23 cellular contexts compared by ENCODE assay signal in genomic region chr2:241652142-241652541, GRCh38.
"Had no signal": no experiment of that assay in that cellular context is flagged by ENCODE, and none has a peak within 500 bp of the region (broad histone marks: within the 10 kb centered on the region; RNA-seq: fewer than 3 reads in every experiment).

No MANE protein-coding gene starts in this region.

- H3K4me1 ChIP-seq: colonic mucosa, foreskin keratinocyte, lower lobe of right lung had no signal

- H3K27me3 ChIP-seq: colonic mucosa, esophagus muscularis mucosa, foreskin keratinocyte, gastroesophageal sphincter, heart left ventricle, hepatocyte, left lung had no signal

- ATAC-seq: effector memory CD8-positive, alpha-beta T cell; foreskin keratinocyte; gastroesophageal sphincter; heart left ventricle; left cardiac atrium; left lung; left ventricle myocardium superior; lower lobe of right lung had no signal

- H3K4me2 ChIP-seq: hepatocyte had no signal

- DNase-seq: colonic mucosa; cortex of kidney; effector CD8-positive, alpha-beta T cell; effector memory CD8-positive, alpha-beta T cell; endodermal cell; foreskin keratinocyte; heart left ventricle; hypothalamus; immature natural killer cell; islet precursor cell; left cardiac atrium; left ventricle myocardium superior; lower lobe of right lung; mesendoderm; midbrain had no signal

- H3K27ac Mint-ChIP-seq: dendritic cell treated with granulocyte-macrophage colony-stimulating factor and Interleukin-4, amounts not matched to agents 40 ng/mL and 50 ng/mL, for 4 days; endodermal cell; immature natural killer cell had no signal

- H3K9me3 ChIP-seq: colonic mucosa, esophagus muscularis mucosa, gastroesophageal sphincter, heart left ventricle, left lung, lower lobe of right lung had no signal

- H3K4me3 Mint-ChIP-seq: dendritic cell treated with granulocyte-macrophage colony-stimulating factor and Interleukin-4, amounts not matched to agents 40 ng/mL and 50 ng/mL, for 4 days; effector memory CD8-positive, alpha-beta T cell; endodermal cell; immature natural killer cell had no signal

- H3K4me3 ChIP-seq: colonic mucosa, esophagus muscularis mucosa, gastroesophageal sphincter, heart left ventricle, hepatocyte, left lung, lower lobe of right lung had no signal

- H3K27ac ChIP-seq: colonic mucosa, esophagus muscularis mucosa, foreskin keratinocyte, gastroesophageal sphincter, heart left ventricle, hepatocyte, left lung, lower lobe of right lung had no signal

- H2AFZ ChIP-seq: hepatocyte had no signal

- FAIRE-seq: endometrium, endothelial cell of umbilical vein, frontal cortex had no signal

- H3K9me3 Mint-ChIP-seq: dendritic cell treated with granulocyte-macrophage colony-stimulating factor and Interleukin-4, amounts not matched to agents 40 ng/mL and 50 ng/mL, for 4 days; effector memory CD8-positive, alpha-beta T cell; endodermal cell; immature natural killer cell had no signal

- H3K27me3 Mint-ChIP-seq: dendritic cell treated with granulocyte-macrophage colony-stimulating factor and Interleukin-4, amounts not matched to agents 40 ng/mL and 50 ng/mL, for 4 days; effector memory CD8-positive, alpha-beta T cell had no signal
